15 cellular contexts compared by ENCODE assay signal in genomic region chr1:167501513-167502191, GRCh38. TPM values are rescaled to one million over a fixed set of nuclear protein-coding genes. Genes with fewer than 3 reads are reported as not detected.
A peak's percentile ranks its signal among the peaks of the same experiment; 100 is the strongest.
DNase-seq lines count a peak whose midpoint lies in the region; ATAC-seq, FAIRE-seq and TF ChIP-seq lines count a peak whose summit lies in the region.
"Had no signal": no experiment of that assay in that cellular context is flagged by ENCODE, and none has a peak within 500 bp of the region (broad histone marks: within the 10 kb centered on the region; RNA-seq: fewer than 3 reads in every experiment).

No MANE protein-coding gene starts in this region.

- H3K36me3 Mint-ChIP-seq in activated naive CD4-positive, alpha-beta T cell treated with anti-CD3 and anti-CD28 coated beads, Interleukin-2, amount 50 U/mL, for 24 hours: peaks cover 33% of the 10 kb centered on the region

- no peaks in the 10 kb centered on the region for H3K79me2 ChIP-seq in SU-DHL-6 (ENCODE audit: insufficient read depth, low read length)
- no peaks in the 10 kb centered on the region for H3K79me2 ChIP-seq in PC-9 (ENCODE audit: low read depth)

- TF ChIP-seq CTCF in SU-DHL-6 (IDR thresholded peaks at IDR 0.05; ENCODE audit: insufficient read depth, low read length, poor library complexity, severe bottlenecking) (no peak), spleen (IDR thresholded peaks at IDR 0.05 in 8 of 11, conservative IDR thresholded peaks at IDR 0.05 in 3 of 11) (no peak), PC-9 (conservative IDR thresholded peaks at IDR 0.05) (no peak)

- no TSS peak for BruUV-seq in PC-9 (replicated peaks; lab: Mats Ljungman, UMichigan)

- POLR2A ChIA-PET in PC-9 (lab: Charles Lee; ENCODE audit: unreplicated experiment): no interaction called here

- H4K20me1 ChIP-seq in SU-DHL-6 (ENCODE audit: low read depth, low read length): no peaks in the 10 kb centered on the region
- no peaks in the 10 kb centered on the region for H4K20me1 ChIP-seq in PC-9 (ENCODE audit: insufficient read depth)

- no peaks in the 10 kb centered on the region for H3K9me2 ChIP-seq in SU-DHL-6 (replicated peaks; ENCODE audit: insufficient read depth, low read length)
- no peaks in the 10 kb centered on the region for H3K9me2 ChIP-seq in PC-9 (ENCODE audit: insufficient read depth)

- CTCF ChIA-PET in PC-9 (lab: Charles Lee): no interaction called here

- H3K4me1 Mint-ChIP-seq in activated naive CD4-positive, alpha-beta T cell treated with anti-CD3 and anti-CD28 coated beads, Interleukin-2, amount 50 U/mL, for 24 hours: peaks cover 99% of the 10 kb centered on the region

- H3K9me3 Mint-ChIP-seq in activated naive CD4-positive, alpha-beta T cell treated with anti-CD3 and anti-CD28 coated beads, Interleukin-2, amount 50 U/mL, for 24 hours: no peaks in the 10 kb centered on the region

- peak overlapping the region; percentile 85 for H3K4me3 Mint-ChIP-seq in activated naive CD4-positive, alpha-beta T cell treated with anti-CD3 and anti-CD28 coated beads, Interleukin-2, amount 50 U/mL, for 24 hours

- H3K27ac ChIP-seq in SU-DHL-6 (ENCODE audit: low read depth, low read length) (no peak overlapping the region), spleen (peak overlapping the region in 3 of 8 donors; percentile 5 to 62 (median 17)), PC-9 (no peak overlapping the region)
- H3K27ac ChIP-seq: adrenal gland had no signal

- DNase-seq in spleen (peak; percentile 46), posterior vena cava (ENCODE audit: low spot score) (no peak), PC-9 (no peak)
- DNase-seq: adrenal gland; effector CD8-positive, alpha-beta T cell; MG63 had no signal

- no peaks in the 10 kb centered on the region for H3K36me3 ChIP-seq in SU-DHL-6 (ENCODE audit: low read length)
- H3K36me3 ChIP-seq in spleen: no peaks in the 10 kb centered on the region
- no peaks in the 10 kb centered on the region for H3K36me3 ChIP-seq in PC-9 (ENCODE audit: low read depth)
- H3K36me3 ChIP-seq: adrenal gland, MG63 had no signal

- TF ChIP-seq POLR2A in spleen (IDR thresholded peaks at IDR 0.05): no peak

- H3F3A ChIP-seq in SU-DHL-6 (ENCODE audit: insufficient read depth): no peaks in the 10 kb centered on the region
- no peaks in the 10 kb centered on the region for H3F3A ChIP-seq in PC-9 (ENCODE audit: insufficient read depth, low read depth)

- no peaks in the 10 kb centered on the region for H3K27me3 Mint-ChIP-seq in activated naive CD4-positive, alpha-beta T cell treated with anti-CD3 and anti-CD28 coated beads, Interleukin-2, amount 50 U/mL, for 24 hours

- H3K4me1 ChIP-seq in spleen (peaks cover 5 to 96% (median 38%) of the 10 kb centered on the region in 6 donors), PC-9 (replicated peaks; ENCODE audit: insufficient read depth) (no peaks in the 10 kb centered on the region)
- H3K4me1 ChIP-seq: adrenal gland had no signal

- intact Hi-C loops in spleen (cut with DNase I; ENCODE audit: low total_unique reads): no loop called here
- intact Hi-C loops in posterior vena cava (cut with DNase I): no loop called here
- intact Hi-C loops in PC-9 (cut with micrococcal nuclease; ENCODE audit: unreplicated experiment): no loop called here

- no peak overlapping the region for H3K9ac ChIP-seq in SU-DHL-6 (ENCODE audit: low read length)

- peak overlapping the region; percentile 96 for H3K27ac Mint-ChIP-seq in activated naive CD4-positive, alpha-beta T cell treated with anti-CD3 and anti-CD28 coated beads, Interleukin-2, amount 50 U/mL, for 24 hours
- H3K27ac Mint-ChIP-seq: progenitor cell of endocrine pancreas had no signal

- H3K4me3 ChIP-seq in SU-DHL-6 (ENCODE audit: insufficient read depth, low read length, poor library complexity, severe bottlenecking) (no peak overlapping the region), spleen (peak overlapping the region in 1 of 8 donors; percentile 21), PC-9 (no peak overlapping the region)
- H3K4me3 ChIP-seq: adrenal gland, lung, MG63 had no signal

- H2AFZ ChIP-seq in SU-DHL-6 (ENCODE audit: low read depth, low read length, severe bottlenecking) (peak overlapping the region; percentile 12), PC-9 (no peak overlapping the region)

- H3K4me2 ChIP-seq in SU-DHL-6 (ENCODE audit: low read depth, low read length, poor library complexity, severe bottlenecking) (no peak overlapping the region), PC-9 (no peak overlapping the region)

- 61 to 77% (median 69%) methylated on average over 10 of the region's 10 CpGs for WGBS in spleen, 5 donors

- no peaks in the 10 kb centered on the region for H3K9me3 ChIP-seq in SU-DHL-6 (ENCODE audit: insufficient read depth, low read length)
- no peaks in the 10 kb centered on the region for H3K9me3 ChIP-seq in spleen
- peaks cover 4% of the 10 kb centered on the region; the same call in 1 of the 2 replicates for H3K9me3 ChIP-seq in PC-9 (ENCODE audit: insufficient read depth, low read depth)
- H3K9me3 ChIP-seq: adrenal gland, MG63 had no signal

- FAIRE-seq in G401.6 (lab: Jason Lieb, UNC): peak; percentile 72
- FAIRE-seq: D721Med, GM12891 had no signal

- H3K27me3 ChIP-seq in SU-DHL-6 (ENCODE audit: low read length) (no peaks in the 10 kb centered on the region), spleen (replicated peaks in 1 of 7) (peaks cover 0 to 37% (median 0%) of the 10 kb centered on the region in 7 donors), PC-9 (ENCODE audit: insufficient read depth, low read depth) (peaks cover 26% of the 10 kb centered on the region)

- ATAC-seq in HG03139 (IDR thresholded peaks at IDR 0.05; ENCODE audit: unreplicated experiment) (no peak), HG02763 (IDR thresholded peaks at IDR 0.05; ENCODE audit: unreplicated experiment) (no peak)

RNA-seq across cellular contexts. Expression of gene CD247, which starts 16.7 kb away (rescaled TPM):
- total RNA-seq in spleen: 10 to 100 TPM; 15.8 to 67.1 (median 37.7) TPM
- 10 to 100 TPM; 16.0 to 17.8 (median 16.3) TPM for polyA plus RNA-seq in spleen
- 1 to 10 TPM; 1.3 to 2.0 TPM for total RNA-seq in posterior vena cava
- not detected in 2 replicates for total RNA-seq in PC-9 (2021)
- total RNA-seq: progenitor cell of endocrine pancreas had no signal

RNA-seq across cellular contexts. Expression of gene CREG1, which starts 51.9 kb away (rescaled TPM):
- 100 to 1,000 TPM; 121 to 364 (median 227) TPM for total RNA-seq in spleen
- 10 to 100 TPM; 40.8 to 74.8 (median 70.4) TPM for polyA plus RNA-seq in spleen
- 100 to 1,000 TPM; 105 to 138 TPM for total RNA-seq in posterior vena cava
- 31.6 and 34.6 TPM in 2 replicates for total RNA-seq in PC-9 (2021)

Comparison
In these comparisons a context has a peak if more than half of its experiments do, and no peak if none do; other contexts are left out.
1. RNA of gene CD247, which starts 16.7 kb away (total RNA-seq): 15.8 to 67.1 TPM in spleen; 1.3 to 2.0 TPM in posterior vena cava and not detected in PC-9; every median in the first group is over 4 times any median in the second.